In genomic region chr2:42917374-42918017, GRCh38 we compare ENCODE assay signal across 11 cellular contexts.
DNase-seq lines count a peak whose midpoint lies in the region; ATAC-seq and TF ChIP-seq lines count a peak whose summit lies in the region.
"Had no signal": no experiment of that assay in that cellular context is flagged by ENCODE, and none has a peak within 500 bp of the region (broad histone marks: within the 10 kb centered on the region; RNA-seq: fewer than 3 reads in every experiment).

No MANE protein-coding gene starts in this region.

- WGBS in ovary, 3 donors = 76 to 86% (median 85%) methylated on average over 11 of the region's 11 CpGs

- TF ChIP-seq CTCF in GM12865 (IDR thresholded peaks at IDR 0.05; ENCODE audit: insufficient read depth, low read depth, low read length, missing control alignments) (no peak), foreskin keratinocyte (conservative IDR thresholded peaks at IDR 0.05) (no peak), ovary (IDR thresholded peaks at IDR 0.05) (no peak)

- H3K9me3 ChIP-seq in ovary = no peaks in the 10 kb centered on the region

- H3K27ac ChIP-seq in foreskin keratinocyte (no peak overlapping the region), ovary (no peak overlapping the region)
- H3K27ac ChIP-seq: HL-60 had no signal

- H3K36me3 ChIP-seq in ovary = no peaks in the 10 kb centered on the region

- TF ChIP-seq POLR2A in ovary (IDR thresholded peaks at IDR 0.05) = no peak
- no peak for TF ChIP-seq POLR2A in GM18505 (IDR thresholded peaks at IDR 0.05; ENCODE audit: borderline replicate concordance, extremely low read depth, insufficient read depth, insufficient read length)

- ATAC-seq in foreskin keratinocyte (peak; percentile 73), GM18505 (IDR thresholded peaks at IDR 0.05; ENCODE audit: unreplicated experiment) (no peak)

- TF ChIP-seq EP300 in ovary (IDR thresholded peaks at IDR 0.05) = no peak

- intact Hi-C loops in ovary (cut with DNase I) = no loop called here

- peaks cover 11% of the 10 kb centered on the region for H3K4me1 ChIP-seq in foreskin keratinocyte
- H3K4me1 ChIP-seq in ovary (ENCODE audit: insufficient read depth) = peaks cover 14% of the 10 kb centered on the region

- DNase-seq in GM12865 (ENCODE audit: low read depth) = peak; percentile 36
- DNase-seq in NCI-H446 treated with DMSO at 0.1 percent for 48 hours (lab: John Stamatoyannopoulos, UW) = peak; percentile 22
- peak in 1 of 2 donors; percentile 83 for DNase-seq in foreskin keratinocyte
- DNase-seq in retina = peak; percentile 43
- DNase-seq in foreskin melanocyte = no peak
- no peak for DNase-seq in SK-N-DZ (ENCODE audit: low spot score)
- no peak for DNase-seq in ovary
- DNase-seq: activated naive CD8-positive, alpha-beta T cell treated with anti-CD3 and anti-CD28 coated beads, Interleukin-2, amount 10 ng/mL, durations not matched to agents 7 days and 5 days; RPMI8226 had no signal

- H3K4me3 ChIP-seq in GM12865 (ENCODE audit: low read depth, low read length) = no peak overlapping the region
- H3K4me3 ChIP-seq in ovary = no peak overlapping the region

- H3K27me3 ChIP-seq in foreskin keratinocyte = no peaks in the 10 kb centered on the region
- no peaks in the 10 kb centered on the region for H3K27me3 ChIP-seq in ovary

Comparison
In these comparisons a context has a peak if more than half of its experiments do, and no peak if none do; other contexts are left out.
1. DNase-seq: peak in GM12865 (single experiment), NCI-H446 treated with DMSO at 0.1 percent for 48 hours (single experiment) and retina (single experiment); none in foreskin melanocyte (single experiment), SK-N-DZ (single experiment) and ovary (0 of 5).